1 cellular context compared by ENCODE assay signal in genomic region chr13:23804166-23804565, GRCh38.
TF ChIP-seq lines count a peak whose summit lies in the region.

No MANE protein-coding gene starts in this region.

TF ChIP-seq in HEK293, 187 proteins besides CTCF, POLR2A, EP300 and RAD21 (continued from another document):
- TF ChIP-seq, protein P1, sequence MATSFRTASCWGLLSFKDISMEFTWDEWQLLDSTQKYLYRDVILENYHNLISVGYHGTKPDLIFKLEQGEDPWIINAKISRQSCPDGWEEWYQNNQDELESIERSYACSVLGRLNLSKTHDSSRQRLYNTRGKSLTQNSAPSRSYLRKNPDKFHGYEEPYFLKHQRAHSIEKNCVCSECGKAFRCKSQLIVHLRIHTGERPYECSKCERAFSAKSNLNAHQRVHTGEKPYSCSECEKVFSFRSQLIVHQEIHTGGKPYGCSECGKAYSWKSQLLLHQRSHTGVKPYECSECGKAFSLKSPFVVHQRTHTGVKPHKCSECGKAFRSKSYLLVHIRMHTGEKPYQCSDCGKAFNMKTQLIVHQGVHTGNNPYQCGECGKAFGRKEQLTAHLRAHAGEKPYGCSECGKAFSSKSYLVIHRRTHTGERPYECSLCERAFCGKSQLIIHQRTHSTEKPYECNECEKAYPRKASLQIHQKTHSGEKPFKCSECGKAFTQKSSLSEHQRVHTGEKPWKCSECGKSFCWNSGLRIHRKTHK (tag by site-specific recombination; IDR thresholded peaks at IDR 0.05) = no peak
- TF ChIP-seq ZNF776 (tag by site-specific recombination; IDR thresholded peaks at IDR 0.05; ENCODE audit: borderline replicate concordance) (no peak), PRDM6 (tag by site-specific recombination; IDR thresholded peaks at IDR 0.05) (0 out of 2 replicates have a peak, but pooled peaks have one; percentile 17), ZSCAN23 (tag by site-specific recombination; IDR thresholded peaks at IDR 0.05) (no peak), KLF8 (tag by site-specific recombination; IDR thresholded peaks at IDR 0.05) (no peak), ZNF416 (tag by site-specific recombination; IDR thresholded peaks at IDR 0.05) (no peak), ZNF138 (tag by site-specific recombination; IDR thresholded peaks at IDR 0.05; ENCODE audit: borderline replicate concordance) (no peak)
